ENCODE assay signal across 20 cellular contexts in the genomic region with DNA sequence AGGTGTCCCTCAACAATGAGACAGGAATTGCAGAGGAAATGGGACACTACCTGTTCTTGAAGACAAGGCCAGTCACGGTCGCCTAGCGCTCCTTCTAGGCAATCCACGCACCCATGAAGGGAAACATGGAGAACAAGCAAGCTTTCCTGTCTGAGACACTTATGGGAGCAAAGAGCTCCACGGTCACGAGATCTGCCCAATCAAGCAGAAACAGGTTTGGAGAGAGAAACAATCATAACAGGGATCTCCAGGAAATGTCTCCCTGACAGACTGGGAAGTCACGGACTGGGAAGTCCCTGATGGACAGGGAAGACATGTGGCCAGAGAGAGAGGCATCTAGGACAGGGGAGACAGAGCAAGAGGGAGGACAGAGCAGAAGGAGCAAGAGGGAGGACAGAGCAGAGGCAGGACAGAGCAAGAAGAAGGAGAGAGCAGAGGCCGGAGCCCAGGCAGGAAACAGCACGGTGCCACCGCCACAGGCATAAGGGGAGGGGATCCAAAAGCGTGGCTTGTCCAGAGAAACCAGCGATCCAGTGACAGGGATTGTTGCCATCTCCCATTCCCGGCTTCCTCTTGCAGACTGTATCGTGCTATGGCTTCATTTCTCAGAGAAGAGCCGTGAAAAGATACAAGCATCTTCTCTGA.
A peak's percentile ranks its signal among the peaks of the same experiment; 100 is the strongest.
DNase-seq lines count a peak whose midpoint lies in the region; ATAC-seq and TF ChIP-seq lines count a peak whose summit lies in the region.
"Had no signal": no experiment of that assay in that cellular context is flagged by ENCODE, and none has a peak within 500 bp of the region (broad histone marks: within the 10 kb centered on the region; RNA-seq: fewer than 3 reads in every experiment).

No MANE protein-coding gene starts in this region.

- DNase-seq in T-helper 2 cell treated with Interferon-gamma antibody and Interleukin-4, amounts not matched to agents 5 μg/mL and 100 μg/mL, for 36 hours (ENCODE audit: low spot score), result no peak
- no peak for DNase-seq in T-helper 2 cell
- no peak for DNase-seq in DND-41
- DNase-seq in effector memory CD8-positive, alpha-beta T cell, result no peak
- no peak for DNase-seq in neuronal stem cell (ENCODE audit: low spot score)
- DNase-seq in NCI-H82 (lab: John Stamatoyannopoulos, UW), result no peak
- DNase-seq in iPS-NIHi7 (ENCODE audit: extremely low spot score), result no peak
- no peak for DNase-seq in DMS153 (lab: John Stamatoyannopoulos, UW)
- DNase-seq: 8988T; activated CD4-positive, alpha-beta T cell treated with anti-CD3 and anti-CD28 coated beads for 4 hours; BE2C; dermis blood vessel endothelial cell; gastrocnemius medialis; NCI-H774; small intestine; stimulated activated CD4-positive, alpha-beta T cell treated with anti-CD3 and anti-CD28 coated beads, Interleukin-4, amount 100 ng/mL, for 4 hours had no signal

- H3K4ac ChIP-seq in neuronal stem cell (ENCODE audit: low read length), result no peak overlapping the region

- H2BK5ac ChIP-seq in neuronal stem cell (ENCODE audit: low read length), result no peak overlapping the region

- H3K9ac ChIP-seq in DND-41 (ENCODE audit: low read depth, low read length) (no peak overlapping the region; the same call in 1 of the 2 replicates), neuronal stem cell (ENCODE audit: low read depth, low read length, poor library complexity) (no peak overlapping the region)
- H3K9ac ChIP-seq: parathyroid adenoma had no signal

- no peak overlapping the region for H3K14ac ChIP-seq in neuronal stem cell (ENCODE audit: low read length)

- peaks cover 25% of the 10 kb centered on the region for H3K4me1 Mint-ChIP-seq in T-helper 2 cell treated with Interferon-gamma antibody and Interleukin-4, amounts not matched to agents 5 μg/mL and 100 μg/mL, for 36 hours (ENCODE audit: low read depth)
- H3K4me1 Mint-ChIP-seq in effector memory CD8-positive, alpha-beta T cell (ENCODE audit: low read depth in 2 of 2), result peaks cover 42 to 50% of the 10 kb centered on the region in 2 donors

- H3K4me3 ChIP-seq in DND-41 (ENCODE audit: low read depth in 1 of 2, low read length in 2 of 2) (no peak overlapping the region), neuronal stem cell (ENCODE audit: low read length in 2 of 2) (no peak overlapping the region)
- H3K4me3 ChIP-seq: SK-N-MC had no signal

- peak overlapping the region; percentile 70 for H3K4me2 ChIP-seq in DND-41 (ENCODE audit: insufficient read depth, low read length)
- no peak overlapping the region for H3K4me2 ChIP-seq in neuronal stem cell (ENCODE audit: insufficient read depth, low read length, poor library complexity, severe bottlenecking)

- no peaks in the 10 kb centered on the region for H4K20me1 ChIP-seq in DND-41 (ENCODE audit: insufficient read depth, low read length)

- H3K9me3 Mint-ChIP-seq in T-helper 2 cell treated with Interferon-gamma antibody and Interleukin-4, amounts not matched to agents 5 μg/mL and 100 μg/mL, for 36 hours, result no peaks in the 10 kb centered on the region
- no peaks in the 10 kb centered on the region for H3K9me3 Mint-ChIP-seq in effector memory CD8-positive, alpha-beta T cell

- peaks cover 82% of the 10 kb centered on the region for H3K27me3 Mint-ChIP-seq in T-helper 2 cell treated with Interferon-gamma antibody and Interleukin-4, amounts not matched to agents 5 μg/mL and 100 μg/mL, for 36 hours (ENCODE audit: low read depth)
- H3K27me3 Mint-ChIP-seq in effector memory CD8-positive, alpha-beta T cell, result peaks cover 77 to 80% of the 10 kb centered on the region in 2 donors

- H2BK120ac ChIP-seq in neuronal stem cell (ENCODE audit: low read depth, low read length), result no peak overlapping the region

- H3K36me3 ChIP-seq in DND-41 (ENCODE audit: insufficient read depth, low read length) (no peaks in the 10 kb centered on the region), neuronal stem cell (replicated peaks in 1 of 2; ENCODE audit: control insufficient read depth in 2 of 2, insufficient read depth in 2 of 2, low read length in 2 of 2) (no peaks in the 10 kb centered on the region)
- H3K36me3 ChIP-seq: BE2C, gastrocnemius medialis, left lung, suprapubic skin had no signal

- no peaks in the 10 kb centered on the region for H3K36me3 Mint-ChIP-seq in T-helper 2 cell treated with Interferon-gamma antibody and Interleukin-4, amounts not matched to agents 5 μg/mL and 100 μg/mL, for 36 hours (ENCODE audit: low read depth)
- peaks cover 29% of the 10 kb centered on the region for H3K36me3 Mint-ChIP-seq in effector memory CD8-positive, alpha-beta T cell (ENCODE audit: insufficient read depth)

- no peak overlapping the region for H2AK5ac ChIP-seq in neuronal stem cell (ENCODE audit: low read depth, low read length)

- H3K79me1 ChIP-seq in neuronal stem cell (ENCODE audit: low read depth, low read length), result no peaks in the 10 kb centered on the region

- H2BK15ac ChIP-seq in neuronal stem cell (ENCODE audit: low read length), result no peak overlapping the region

- no peak overlapping the region for H3K18ac ChIP-seq in neuronal stem cell (ENCODE audit: low read length)

- ATAC-seq in DND-41 (ENCODE audit: insufficient read depth, low read depth), result no peak
- no peak for ATAC-seq in effector memory CD8-positive, alpha-beta T cell (replicated peaks)
- ATAC-seq: gastrocnemius medialis, left lung had no signal

- no peak overlapping the region for H3K27ac Mint-ChIP-seq in T-helper 2 cell treated with Interferon-gamma antibody and Interleukin-4, amounts not matched to agents 5 μg/mL and 100 μg/mL, for 36 hours
- H3K27ac Mint-ChIP-seq in effector memory CD8-positive, alpha-beta T cell, result peak overlapping the region in 1 of 2 donors; percentile 61

- no CpG with 5 or more reads among the region's 15 CpGs for WGBS in neuronal stem cell (ENCODE audit: extremely low coverage in 2 of 2, insufficient read length in 2 of 2, insufficient replicate concordance in 1 of 2), 2 donors

- H3K9me3 ChIP-seq in DND-41 (ENCODE audit: insufficient read depth, low read length, severe bottlenecking) (peaks cover 14% of the 10 kb centered on the region), neuronal stem cell (replicated peaks in 1 of 2; ENCODE audit: control insufficient read depth in 2 of 2, insufficient read depth in 1 of 2, low read depth in 1 of 2, low read length in 2 of 2) (no peaks in the 10 kb centered on the region)
- H3K9me3 ChIP-seq: BE2C, gastrocnemius medialis, left lung, suprapubic skin had no signal

- no peaks in the 10 kb centered on the region for H3K79me2 ChIP-seq in DND-41 (ENCODE audit: insufficient read depth, low read length)

- no peak overlapping the region for H3K23ac ChIP-seq in neuronal stem cell (ENCODE audit: low read depth, low read length, poor library complexity)

- H3K4me1 ChIP-seq in DND-41 (ENCODE audit: insufficient read depth, low read length) (peaks cover 56% of the 10 kb centered on the region), neuronal stem cell (ENCODE audit: control insufficient read depth in 2 of 2, insufficient read depth in 1 of 2, low read depth in 1 of 2, low read length in 2 of 2) (peaks cover 12 to 15% of the 10 kb centered on the region in 2 donors)
- H3K4me1 ChIP-seq: BE2C had no signal

- H3K27me3 ChIP-seq in DND-41 (ENCODE audit: insufficient read depth, low read length, poor library complexity) (no peaks in the 10 kb centered on the region), neuronal stem cell (ENCODE audit: control insufficient read depth in 3 of 3, insufficient read depth in 3 of 3, low read depth in 1 of 3, low read length in 3 of 3) (peaks cover 7 to 68% (median 38%) of the 10 kb centered on the region in 3 experiments)
- H3K27me3 ChIP-seq: gastrocnemius medialis had no signal

- H3K4me3 Mint-ChIP-seq in T-helper 2 cell treated with Interferon-gamma antibody and Interleukin-4, amounts not matched to agents 5 μg/mL and 100 μg/mL, for 36 hours, result peak overlapping the region; percentile 28
- H3K4me3 Mint-ChIP-seq in effector memory CD8-positive, alpha-beta T cell, result peak overlapping the region; percentile 35 to 69

- H4K8ac ChIP-seq in neuronal stem cell (ENCODE audit: low read depth, low read length), result no peak overlapping the region

- H3K27ac ChIP-seq in DND-41 (ENCODE audit: low read length) (no peak overlapping the region), neuronal stem cell (replicated peaks; ENCODE audit: low read length) (no peak overlapping the region)
- H3K27ac ChIP-seq: left lung, SK-N-MC, suprapubic skin had no signal

- TF ChIP-seq CTCF in DND-41 (IDR thresholded peaks at IDR 0.05; ENCODE audit: borderline replicate concordance, extremely low read depth, low read length, poor library complexity, severe bottlenecking), result no peak

- H2BK12ac ChIP-seq in neuronal stem cell (ENCODE audit: low read length), result no peak overlapping the region

- no peak overlapping the region for H4K91ac ChIP-seq in neuronal stem cell (ENCODE audit: low read depth, low read length, poor library complexity)

- H2AFZ ChIP-seq in DND-41 (ENCODE audit: low read depth, low read length) (no peak overlapping the region), neuronal stem cell (ENCODE audit: low read length) (peak overlapping the region; percentile 49)
